Comparison of ENCODE assay signal across 29 cellular contexts in the genomic region with DNA sequence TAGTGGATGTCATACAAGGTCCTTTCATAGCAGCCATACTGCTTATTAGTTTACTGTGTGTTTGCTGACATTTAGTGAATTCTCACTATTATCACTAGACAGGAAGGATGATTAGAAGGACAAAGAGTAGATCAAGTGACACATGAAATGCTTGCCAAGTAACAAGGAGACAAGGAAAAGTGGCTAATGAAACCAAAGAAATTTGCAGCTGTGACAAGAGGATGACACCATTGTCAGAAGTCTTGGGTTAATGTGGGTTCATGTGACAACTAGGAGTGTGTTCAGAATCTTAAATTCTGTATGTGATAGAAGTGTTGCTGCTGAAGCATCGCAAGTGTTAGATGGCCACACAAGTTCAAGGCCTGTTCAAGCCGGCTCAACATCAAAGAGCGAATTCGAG. TPM values are rescaled to one million over a fixed set of nuclear protein-coding genes. Genes with fewer than 3 reads are reported as not detected.
"Had no signal": no experiment of that assay in that cellular context is flagged by ENCODE, and none has a peak within 500 bp of the region (broad histone marks: within the 10 kb centered on the region; RNA-seq: fewer than 3 reads in every experiment).

No MANE protein-coding gene starts in this region.

- DNase-seq: naive thymus-derived CD8-positive, alpha-beta T cell; nephron progenitor cell; occipital lobe; ovary; posterior cingulate gyrus; psoas muscle; right cardiac atrium; right lobe of liver; sigmoid colon; small intestine; stimulated activated CD4-positive, alpha-beta T cell treated with anti-CD3 and anti-CD28 coated beads, Interleukin-15, amount 100 ng/mL, for 24 hours; stimulated activated CD4-positive, alpha-beta T cell treated with anti-CD3 and anti-CD28 coated beads, Interleukin-2, amount 100 ng/mL, for 24 hours; stimulated activated CD4-positive, alpha-beta T cell treated with anti-CD3 and anti-CD28 coated beads, Interleukin-2, amount 100 ng/mL, for 48 hours; stimulated activated CD4-positive, alpha-beta T cell treated with anti-CD3 and anti-CD28 coated beads, Interleukin-4, amount 100 ng/mL, for 24 hours; stimulated activated naive B cell treated with anti-CD40 and anti-IgM and Interleukin-4, amounts not matched to agents 10 μg/mL and 1 μg/mL and 100 μg/mL, for 72 hours; stimulated activated naive CD4-positive, alpha-beta T cell treated with Interleukin-2 at 50 U/mL for 16 hours; stomach; thyroid gland; upper lobe of right lung; uterus had no signal

- H3K4me1 ChIP-seq: neural progenitor cell, parathyroid adenoma, psoas muscle, right lobe of liver, stomach, thyroid gland, uterus had no signal

- H3K27ac ChIP-seq: neural progenitor cell, ovary, parathyroid adenoma, psoas muscle, right lobe of liver, sigmoid colon, stomach, thoracic aorta, thyroid gland, tibial nerve, upper lobe of right lung, uterus had no signal

- H3K4me3 ChIP-seq: neural progenitor cell, ovary, psoas muscle, right lobe of liver, sigmoid colon, stomach, thoracic aorta, thyroid gland, tibial nerve, upper lobe of right lung, uterus had no signal

- H3K9me3 ChIP-seq: ovary, psoas muscle, right lobe of liver, sigmoid colon, stomach, thoracic aorta, thyroid gland, tibial nerve, upper lobe of right lung, uterus had no signal

- H3K27me3 ChIP-seq: neural progenitor cell, ovary, right lobe of liver, sigmoid colon, stomach, thyroid gland, tibial nerve, upper lobe of right lung, uterus had no signal

- H3K79me2 ChIP-seq: parathyroid adenoma had no signal

- FAIRE-seq: small intestine had no signal

- H3K36me3 ChIP-seq: neural progenitor cell, ovary, right lobe of liver, sigmoid colon, stomach, thoracic aorta, thyroid gland, tibial nerve, upper lobe of right lung, uterus had no signal

- ATAC-seq: naive thymus-derived CD8-positive, alpha-beta T cell; natural killer cell treated with Interleukin-12 subunit alpha and Interleukin-12 subunit beta and Interleukin-15 and Interleukin-18, amount 100 ng/mL, for 72 hours; psoas muscle; right cardiac atrium; right lobe of liver; stimulated activated effector memory CD8-positive, alpha-beta T cell treated with anti-CD3 and anti-CD28 coated beads, Interleukin-12 subunit alpha, Interleukin-12 subunit beta, amount 100 ng/mL, for 72 hours; stimulated activated naive B cell treated with anti-CD40 and anti-IgM and Interleukin-4, amounts not matched to agents 10 μg/mL and 1 μg/mL and 100 μg/mL, for 72 hours; upper lobe of right lung had no signal

- H3K4me2 ChIP-seq: neural progenitor cell had no signal

- H2AFZ ChIP-seq: neural progenitor cell, parathyroid adenoma had no signal

- H3K9ac ChIP-seq: neural progenitor cell, parathyroid adenoma had no signal

RNA-seq across cellular contexts. Expression of gene FAM180A, which starts 40.8 kb away (rescaled TPM):
- total RNA-seq: naive thymus-derived CD8-positive, alpha-beta T cell; natural killer cell treated with Interleukin-12 subunit alpha and Interleukin-12 subunit beta and Interleukin-15 and Interleukin-18, amount 100 ng/mL, for 72 hours; occipital lobe; progenitor cell of endocrine pancreas; renal cortical epithelial cell; temporal lobe had no signal
- polyA plus RNA-seq: naive thymus-derived CD8-positive, alpha-beta T cell had no signal
